In the genomic region with DNA sequence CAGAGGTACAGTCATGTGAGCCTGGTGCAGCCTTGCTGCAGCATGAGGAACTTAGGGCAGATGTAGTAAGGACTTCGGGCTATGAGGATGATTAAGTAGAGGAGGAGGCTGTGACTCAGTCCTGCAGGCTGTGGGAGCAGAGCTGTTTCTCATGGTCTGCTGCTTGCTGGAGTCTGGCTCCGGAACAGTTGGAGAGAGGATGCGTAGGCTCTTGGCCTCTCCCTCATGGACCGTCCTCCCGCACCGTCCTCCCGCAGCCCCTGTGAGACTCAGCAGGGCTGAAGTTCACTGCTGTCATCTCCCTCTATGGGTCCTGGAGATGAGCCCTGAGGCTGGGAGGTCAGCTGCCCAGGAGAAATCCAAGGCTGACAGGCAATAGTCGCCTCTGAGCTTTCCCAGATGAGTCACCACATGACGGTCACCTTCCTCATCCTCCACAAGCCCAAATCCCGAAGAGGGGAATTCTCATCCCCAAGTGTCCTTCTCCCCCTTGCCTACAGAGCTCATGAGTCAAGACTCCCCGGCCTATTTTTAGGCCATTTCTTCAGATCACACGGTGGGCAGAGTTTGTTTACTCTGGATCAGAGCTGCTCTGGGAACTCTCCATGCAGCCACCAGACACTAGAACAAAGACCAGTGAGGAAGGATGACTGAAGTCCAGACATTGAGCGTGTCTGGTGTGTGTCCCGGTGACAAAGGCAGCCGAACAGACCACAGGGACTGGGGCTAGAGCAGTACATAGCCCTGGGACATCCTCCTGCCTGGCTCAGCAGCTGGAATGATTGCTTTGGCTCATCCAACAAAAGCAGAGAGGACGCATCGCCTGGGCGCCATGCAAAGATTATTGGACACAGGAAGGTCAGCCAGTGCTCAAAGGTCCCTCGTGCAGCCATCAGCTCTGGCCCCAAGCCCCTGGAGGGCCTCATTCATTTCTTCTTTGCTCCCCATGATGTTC, we compare ENCODE assay signal across 7 cellular contexts.
A peak's percentile ranks its signal among the peaks of the same experiment; 100 is the strongest.
DNase-seq lines count a peak whose midpoint lies in the region; ATAC-seq and TF ChIP-seq lines count a peak whose summit lies in the region.
"Not testable (repeated sequence)": the region's sequence is repeated elsewhere in the genome, so short reads cannot be mapped to it uniquely, and the experiment has no call there.

No MANE protein-coding gene starts in this region.

- TF ChIP-seq EP300 in sigmoid colon (IDR thresholded peaks at IDR 0.05), result not testable (repeated sequence)

- not testable (repeated sequence) for H3K9me2 ChIP-seq in PC-3 (replicated peaks; ENCODE audit: low read length)

- TF ChIP-seq CTCF in PC-3 (conservative IDR thresholded peaks at IDR 0.05; ENCODE audit: low read depth, low read length); ascending aorta (IDR thresholded peaks at IDR 0.05); epithelial cell of esophagus (IDR thresholded peaks at IDR 0.05; ENCODE audit: insufficient read depth, low read depth, low read length, missing control alignments); heart left ventricle (IDR thresholded peaks at IDR 0.05); lung (IDR thresholded peaks at IDR 0.05; ENCODE audit: control extremely low read depth, extremely low read depth); sigmoid colon (IDR thresholded peaks at IDR 0.05): not testable (repeated sequence)

- H3K27me3 ChIP-seq in PC-3 (ENCODE audit: low read length); ascending aorta; heart left ventricle; lung (ENCODE audit: control insufficient read depth, insufficient read depth); sigmoid colon: not testable (repeated sequence)

- H3K36me3 ChIP-seq in PC-3 (ENCODE audit: low read depth, low read length); ascending aorta; heart left ventricle; lung (ENCODE audit: control insufficient read depth in 2 of 2, insufficient read depth in 2 of 2, low read length in 2 of 2); sigmoid colon: not testable (repeated sequence)

- H3K4me2 ChIP-seq in PC-3 (ENCODE audit: low read length), result peak overlapping the region; percentile 53

- not testable (repeated sequence) for H3K79me2 ChIP-seq in PC-3 (ENCODE audit: low read length)

- H3K27ac ChIP-seq in PC-3 (ENCODE audit: low read length) (peak overlapping the region; percentile 99), ascending aorta (peak overlapping the region; percentile 70 to 78), heart left ventricle (peak overlapping the region in 9 of 12 donors; percentile 31 to 73 (median 50)), lung (ENCODE audit: low read depth in 1 of 2, low read length in 1 of 2) (peak overlapping the region in 1 of 2 donors; percentile 75), sigmoid colon (peak overlapping the region in 3 of 4 donors; percentile 26 to 71 (median 55))

- H3K9me3 ChIP-seq in PC-3 (ENCODE audit: low read length); ascending aorta; heart left ventricle; lung (ENCODE audit: control insufficient read depth in 2 of 2, insufficient read depth in 1 of 2, low read length in 1 of 2); sigmoid colon: not testable (repeated sequence)

- not testable (repeated sequence) for H3F3A ChIP-seq in PC-3 (ENCODE audit: low read length, unreplicated experiment)

- WGBS in heart left ventricle, 4 donors, result 44 to 60% (median 56%) methylated on average over 3 to 19 of the region's 19 CpGs
- 65 to 81% methylated on average over 13 to 19 of the region's 19 CpGs for WGBS in lung, 2 donors
- WGBS in sigmoid colon, 2 donors, result 72 to 76% methylated on average over 8 to 19 of the region's 19 CpGs

- ATAC-seq in PC-3, result peak; percentile 62
- ATAC-seq in heart left ventricle, result peak; percentile 35 to 73 (median 65)
- peak; percentile 36 for ATAC-seq in lung (ENCODE audit: insufficient read depth, low FRiP score)

- H3K9ac ChIP-seq in PC-3 (ENCODE audit: low read length), result peak overlapping the region; percentile 90

- H2AFZ ChIP-seq in PC-3 (ENCODE audit: low read length), result not testable (repeated sequence)

- CTCF ChIA-PET in PC-3 (lab: Charles Lee), result not testable (repeated sequence)

- TF ChIP-seq POLR2A in heart left ventricle (IDR thresholded peaks at IDR 0.05); sigmoid colon (IDR thresholded peaks at IDR 0.05): not testable (repeated sequence)

- intact Hi-C loops in PC-3 (cut with micrococcal nuclease); ascending aorta (cut with DNase I); heart left ventricle (cut with DNase I); sigmoid colon (cut with DNase I): not testable (repeated sequence)

- not testable (repeated sequence) for H3K4me3 ChIP-seq in PC-3 (ENCODE audit: low read length); ascending aorta; epithelial cell of esophagus (ENCODE audit: low read length); heart left ventricle; lung; sigmoid colon

- not testable (repeated sequence) for H4K20me1 ChIP-seq in PC-3 (ENCODE audit: low read length)

- peak; percentile 92 for DNase-seq in ELR (ENCODE audit: low read depth)
- peak; percentile 70 for DNase-seq in PC-3
- DNase-seq in ascending aorta (ENCODE audit: low spot score in 2 of 2), result peak; percentile 30 to 78
- peak; percentile 84 for DNase-seq in epithelial cell of esophagus (ENCODE audit: low read depth)
- peak in 2 of 5 donors; percentile 55 to 81 for DNase-seq in heart left ventricle
- not testable (repeated sequence) for DNase-seq in lung (ENCODE audit: low spot score)
- peak; percentile 66 for DNase-seq in sigmoid colon

- peaks cover 26% of the 10 kb centered on the region for H3K4me1 ChIP-seq in PC-3 (ENCODE audit: insufficient read depth, low read length)
- peaks cover 11 to 24% of the 10 kb centered on the region in 2 donors for H3K4me1 ChIP-seq in ascending aorta
- peaks cover 0 to 30% (median 11%) of the 10 kb centered on the region in 12 donors for H3K4me1 ChIP-seq in heart left ventricle
- H3K4me1 ChIP-seq in lung (ENCODE audit: control insufficient read depth in 2 of 2, insufficient read depth in 2 of 2, low read length in 2 of 2), result peaks cover 8 to 12% of the 10 kb centered on the region in 2 donors
- peaks cover 0 to 35% (median 32%) of the 10 kb centered on the region in 4 donors for H3K4me1 ChIP-seq in sigmoid colon

- POLR2A ChIA-PET in PC-3 (lab: Charles Lee; ENCODE audit: unreplicated experiment), result not testable (repeated sequence)

- not testable (repeated sequence) for BruUV-seq in PC-3 (replicated peaks; lab: Mats Ljungman, UMichigan)
